19 cellular contexts compared by ENCODE assay signal in the genomic region with DNA sequence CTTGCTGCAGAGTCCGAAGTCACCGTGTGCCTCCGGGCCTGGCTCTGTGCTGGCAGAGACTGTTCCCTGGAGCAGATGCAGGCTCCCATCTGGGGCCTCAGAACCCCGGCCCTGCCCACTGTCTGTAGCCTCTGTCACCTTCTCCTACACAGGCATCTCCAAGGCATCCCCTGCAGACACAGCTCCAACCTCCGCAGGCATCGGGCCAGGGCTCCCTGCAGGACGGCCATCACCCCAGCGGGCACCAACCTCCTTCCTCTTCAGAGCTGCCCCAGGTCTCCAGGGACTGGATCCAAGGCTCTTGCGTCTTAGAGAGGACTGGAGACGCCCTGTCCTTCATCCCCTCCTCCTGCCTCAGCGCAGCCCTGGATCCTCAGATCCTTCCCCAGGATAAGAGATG.
"Had no signal": no experiment of that assay in that cellular context is flagged by ENCODE, and none has a peak within 500 bp of the region (broad histone marks: within the 10 kb centered on the region; RNA-seq: fewer than 3 reads in every experiment).

No MANE protein-coding gene starts in this region.

- H3K4me3 ChIP-seq: MG63, PC-9 had no signal

- H3K27me3 ChIP-seq: MG63 had no signal

- H3K27ac ChIP-seq: PC-9 had no signal

- DNase-seq: activated CD4-positive, alpha-beta T cell treated with anti-CD3 and anti-CD28 coated beads for 4 hours; activated CD8-positive, alpha-beta memory T cell treated with anti-CD3 and anti-CD28 coated beads, Interleukin-2, amount 50 U/mL, for 4 hours; activated CD8-positive, alpha-beta T cell treated with anti-CD3 and anti-CD28 coated beads for 36 hours; activated gamma-delta T cell treated with Interleukin-2 at 50 U/mL for 16 hours; activated naive CD4-positive, alpha-beta T cell treated with anti-CD3 and anti-CD28 coated beads, Interleukin-2, amount 10 ng/mL, durations not matched to agents 7 days and 5 days; activated naive CD8-positive, alpha-beta T cell treated with anti-CD3 and anti-CD28 coated beads for 36 hours; activated T-cell treated with anti-CD3 and anti-CD28 coated beads, Interleukin-2, amount 50 U/mL, for 72 hours; anterior cingulate cortex; KG1; MG63; MV-4-11; NCI-H1105; NCI-H1436; NCI-H1694 treated with DMSO at 0.1 percent for 48 hours; NCI-H2029 treated with DMSO at 0.1 percent for 48 hours; NCI-H446 treated with DMSO at 0.1 percent for 48 hours; PC-9; SHP77 treated with DMSO at 0.1 percent for 48 hours had no signal

- H2AFZ ChIP-seq: PC-9 had no signal

- H3K36me3 ChIP-seq: MG63 had no signal

- H3K4me2 ChIP-seq: PC-9 had no signal

- ATAC-seq: activated CD4-positive, CD25-positive, alpha-beta regulatory T cell treated with anti-CD3 and anti-CD28 coated beads, Interleukin-2, amount 50 U/mL, for 24 hours; activated CD8-positive, alpha-beta T cell treated with anti-CD3 and anti-CD28 coated beads for 36 hours; activated T-cell treated with anti-CD3 and anti-CD28 coated beads, Interleukin-2, amount 50 U/mL, for 72 hours had no signal

- H3K9me3 ChIP-seq: MG63 had no signal
